8 cellular contexts compared by ENCODE assay signal in the genomic region with DNA sequence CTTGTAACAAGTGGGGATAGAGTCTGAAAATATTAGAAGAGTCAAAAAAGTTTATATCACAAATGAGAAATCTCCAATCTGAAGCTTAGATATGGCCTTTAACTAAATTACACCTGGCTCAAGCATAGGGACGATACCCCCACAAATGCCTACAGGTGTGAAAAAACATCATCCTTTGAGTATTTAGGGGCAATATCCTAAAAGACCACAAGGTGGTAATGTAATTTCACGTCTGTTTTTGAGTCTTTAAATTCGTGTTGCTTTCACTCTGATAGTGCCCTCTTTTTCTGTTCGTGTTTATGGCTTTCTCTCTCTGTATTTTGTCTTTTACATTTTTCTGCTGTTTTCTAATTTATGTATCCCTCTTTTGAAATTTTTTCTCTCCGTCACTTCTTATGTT.
DNase-seq lines count a peak whose midpoint lies in the region; ATAC-seq and TF ChIP-seq lines count a peak whose summit lies in the region.

No MANE protein-coding gene starts in this region.

- TF ChIP-seq CTCF in Loucy (conservative IDR thresholded peaks at IDR 0.05; ENCODE audit: low read length) (peak; percentile 67), WERI-Rb-1 (IDR thresholded peaks at IDR 0.05; ENCODE audit: low read depth, low read length) (peak; percentile 36; the same call in 1 of the 2 replicates)

- H3K4me3 Mint-ChIP-seq in effector memory CD8-positive, alpha-beta T cell = no peak overlapping the region

- peaks cover 3 to 4% of the 10 kb centered on the region in 2 donors for H3K4me1 Mint-ChIP-seq in effector memory CD8-positive, alpha-beta T cell (ENCODE audit: low read depth in 2 of 2)

- no peaks in the 10 kb centered on the region for H3K9me2 ChIP-seq in Loucy (replicated peaks; ENCODE audit: low read depth, low read length)

- DNase-seq in COLO829 (ENCODE audit: low spot score) (peak; percentile 80), WERI-Rb-1 (no peak), medulla oblongata (ENCODE audit: extremely low spot score) (peak; percentile 30), cerebellar nuclear complex (lab: John Stamatoyannopoulos, UW) (no peak), NK-92 (lab: John Stamatoyannopoulos, UW; ENCODE audit: unreplicated experiment) (no peak)
- DNase-seq in effector memory CD8-positive, alpha-beta T cell = no peak

- H3K9me3 ChIP-seq in Loucy (ENCODE audit: insufficient read depth, low read depth, low read length) = no peaks in the 10 kb centered on the region
- no peaks in the 10 kb centered on the region for H3K9me3 ChIP-seq in WERI-Rb-1 (ENCODE audit: severe bottlenecking)

- H3K9me3 Mint-ChIP-seq in effector memory CD8-positive, alpha-beta T cell = no peaks in the 10 kb centered on the region

- H3K27ac Mint-ChIP-seq in effector memory CD8-positive, alpha-beta T cell = no peak overlapping the region

- no peaks in the 10 kb centered on the region for H3K79me2 ChIP-seq in Loucy (ENCODE audit: insufficient read depth, low read length)

- peaks cover 13% of the 10 kb centered on the region for H3K4me1 ChIP-seq in Loucy (ENCODE audit: insufficient read depth, low read length, poor library complexity, severe bottlenecking)

- H3K4me2 ChIP-seq in Loucy (ENCODE audit: low read depth, low read length, poor library complexity, severe bottlenecking) = peak overlapping the region; percentile 44

- no peaks in the 10 kb centered on the region for H4K20me1 ChIP-seq in Loucy (ENCODE audit: insufficient read depth, low read length, poor library complexity, severe bottlenecking)

- H3K27me3 Mint-ChIP-seq in effector memory CD8-positive, alpha-beta T cell = peaks cover 6 to 9% of the 10 kb centered on the region in 2 donors

- H3K27me3 ChIP-seq in Loucy (ENCODE audit: insufficient read depth, low read length, poor library complexity, severe bottlenecking) (no peaks in the 10 kb centered on the region), WERI-Rb-1 (ENCODE audit: insufficient read depth, low read depth, severe bottlenecking) (no peaks in the 10 kb centered on the region)

- no peak overlapping the region for H3K4me3 ChIP-seq in Loucy (ENCODE audit: low read length, poor library complexity, severe bottlenecking)
- no peak overlapping the region for H3K4me3 ChIP-seq in WERI-Rb-1 (ENCODE audit: low read depth, low read length)

- H3F3A ChIP-seq in Loucy (ENCODE audit: low read depth) = no peaks in the 10 kb centered on the region

- no peak overlapping the region for H3K27ac ChIP-seq in WERI-Rb-1

- H2AFZ ChIP-seq in Loucy (ENCODE audit: low read length) = peak overlapping the region; percentile 53; the same call in 1 of the 2 replicates

- peak; percentile 82 for ATAC-seq in GM21360 (IDR thresholded peaks at IDR 0.05; ENCODE audit: unreplicated experiment)
- ATAC-seq in effector memory CD8-positive, alpha-beta T cell (replicated peaks) = no peak

- H3K9ac ChIP-seq in Loucy (ENCODE audit: low read depth, low read length, poor library complexity, severe bottlenecking) = no peak overlapping the region

- H3K36me3 ChIP-seq in Loucy (ENCODE audit: insufficient read depth, low read length) (no peaks in the 10 kb centered on the region), WERI-Rb-1 (no peaks in the 10 kb centered on the region)

- no peaks in the 10 kb centered on the region for H3K36me3 Mint-ChIP-seq in effector memory CD8-positive, alpha-beta T cell (ENCODE audit: insufficient read depth)

Comparison
In these comparisons a context has a peak if more than half of its experiments do, and no peak if none do; other contexts are left out.
1. DNase-seq: peak in COLO829 (single experiment) and medulla oblongata (single experiment); none in WERI-Rb-1 (single experiment), cerebellar nuclear complex (0 of 2), NK-92 (single experiment) and effector memory CD8-positive, alpha-beta T cell (0 of 3).